Comparison of ENCODE assay signal across 18 cellular contexts in the genomic region with DNA sequence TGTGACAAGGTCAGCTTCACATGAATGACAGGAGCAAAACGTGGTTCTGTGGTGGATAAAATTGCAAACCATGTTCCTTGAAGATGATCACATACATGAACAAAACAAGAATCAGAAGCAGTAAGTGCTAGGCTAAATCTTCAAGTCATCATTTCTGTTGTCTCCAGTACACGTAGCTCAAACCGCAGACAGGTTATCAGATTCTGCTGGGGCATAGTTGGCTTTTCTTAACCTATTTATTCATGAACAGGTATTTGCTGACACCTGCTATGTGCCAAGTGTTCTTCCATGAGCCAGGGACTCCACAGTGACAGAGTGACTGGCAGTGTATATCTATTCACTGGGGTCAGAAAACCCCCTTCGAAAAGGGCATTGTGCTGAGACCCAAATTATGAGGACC. TPM values are rescaled to one million over a fixed set of nuclear protein-coding genes. Genes with fewer than 3 reads are reported as not detected.
DNase-seq lines count a peak whose midpoint lies in the region; ATAC-seq and TF ChIP-seq lines count a peak whose summit lies in the region.
"Had no signal": no experiment of that assay in that cellular context is flagged by ENCODE, and none has a peak within 500 bp of the region (broad histone marks: within the 10 kb centered on the region; RNA-seq: fewer than 3 reads in every experiment).

No MANE protein-coding gene starts in this region.

- peaks cover 10 to 17% of the 10 kb centered on the region in 2 donors for H3K36me3 Mint-ChIP-seq in CD4-positive, alpha-beta memory T cell
- peaks cover 7% of the 10 kb centered on the region for H3K36me3 Mint-ChIP-seq in mesothelial cell of epicardium
- H3K36me3 Mint-ChIP-seq in activated T-cell treated with anti-CD3 and anti-CD28 coated beads, Interleukin-2, amount 50 U/mL, for 4 hours (ENCODE audit: insufficient read depth): peaks cover 10% of the 10 kb centered on the region

- H3K4me1 Mint-ChIP-seq in CD4-positive, alpha-beta memory T cell: peaks cover 21 to 26% (median 25%) of the 10 kb centered on the region in 4 donors
- peaks cover 4% of the 10 kb centered on the region for H3K4me1 Mint-ChIP-seq in mesothelial cell of epicardium
- peaks cover 13% of the 10 kb centered on the region for H3K4me1 Mint-ChIP-seq in activated T-cell treated with anti-CD3 and anti-CD28 coated beads, Interleukin-2, amount 50 U/mL, for 4 hours (ENCODE audit: low read depth)

- intact Hi-C loops in CD4-positive, alpha-beta memory T cell (cut with micrococcal nuclease): no loop called here

- no peak overlapping the region for H3K4me3 ChIP-seq in CD4-positive, alpha-beta memory T cell (ENCODE audit: low read length in 2 of 2)
- peak overlapping the region; percentile 37 for H3K4me3 ChIP-seq in Jurkat, Clone E6-1 (ENCODE audit: low read length)
- H3K4me3 ChIP-seq: GM23248, Peyer's patch had no signal

- TF ChIP-seq CTCF in VCaP (conservative IDR thresholded peaks at IDR 0.05) (no peak), mesothelial cell of epicardium (IDR thresholded peaks at IDR 0.05; ENCODE audit: unreplicated experiment) (no peak)

- CTCF ChIA-PET in CD4-positive, alpha-beta memory T cell (lab: Charles Lee; ENCODE audit: partially characterized antibody): interaction anchor here (0.7 to 4.1 kb wide), 4 partner anchors 9 to 345 kb away, joined by 3 to 31 read pairs (median 12); no protein-coding TSS in a partner anchor

- no peak overlapping the region for H3K4me3 Mint-ChIP-seq in CD4-positive, alpha-beta memory T cell
- no peak overlapping the region for H3K4me3 Mint-ChIP-seq in mesothelial cell of epicardium
- no peak overlapping the region for H3K4me3 Mint-ChIP-seq in activated T-cell treated with anti-CD3 and anti-CD28 coated beads, Interleukin-2, amount 50 U/mL, for 4 hours

- no peaks in the 10 kb centered on the region for H3K9me3 Mint-ChIP-seq in CD4-positive, alpha-beta memory T cell
- H3K9me3 Mint-ChIP-seq in mesothelial cell of epicardium: peaks cover 2% of the 10 kb centered on the region
- H3K9me3 Mint-ChIP-seq in activated T-cell treated with anti-CD3 and anti-CD28 coated beads, Interleukin-2, amount 50 U/mL, for 4 hours: no peaks in the 10 kb centered on the region

- H3K27me3 ChIP-seq in CD4-positive, alpha-beta memory T cell (ENCODE audit: insufficient read depth, low read length): no peaks in the 10 kb centered on the region
- H3K27me3 ChIP-seq: Peyer's patch had no signal

- peak overlapping the region in 6 of 7 donors; percentile 23 to 84 (median 58) for H3K27ac Mint-ChIP-seq in CD4-positive, alpha-beta memory T cell
- no peak overlapping the region for H3K27ac Mint-ChIP-seq in mesothelial cell of epicardium

- ATAC-seq in left lobe of liver: peak; percentile 15
- no peak for ATAC-seq in GM19023 (IDR thresholded peaks at IDR 0.05; ENCODE audit: unreplicated experiment)
- no peak for ATAC-seq in activated T-cell treated with anti-CD3 and anti-CD28 coated beads, Interleukin-2, amount 50 U/mL, for 4 hours

- POLR2A ChIA-PET in CD4-positive, alpha-beta memory T cell (lab: Charles Lee; ENCODE audit: partially characterized antibody): interaction anchor here (0.8 to 1.2 kb wide), 2 partner anchors 16 to 21 kb away, joined by 3 to 5 read pairs; a partner anchor contains a TSS

- no peak overlapping the region for H3K27ac ChIP-seq in CD4-positive, alpha-beta memory T cell (ENCODE audit: low read depth, low read length)
- H3K27ac ChIP-seq in VCaP: peak overlapping the region; percentile 59
- H3K27ac ChIP-seq: GM23248 had no signal

- peak in 1 of 5 donors; percentile 44 for DNase-seq in CD4-positive, alpha-beta memory T cell
- DNase-seq in Jurkat, Clone E6-1 (ENCODE audit: low read depth, low spot score): peak; percentile 26
- no peak for DNase-seq in left lobe of liver (ENCODE audit: low spot score)
- DNase-seq in mesothelial cell of epicardium (ENCODE audit: low spot score in 2 of 2, unreplicated experiment in 2 of 2): no peak
- DNase-seq in activated T-cell treated with anti-CD3 and anti-CD28 coated beads, Interleukin-2, amount 50 U/mL, for 4 hours: no peak
- DNase-seq in NCI-H1092 (lab: John Stamatoyannopoulos, UW): no peak
- DNase-seq: ACHN, GM23248, Kasumi-1, MV-4-11, NCI-H1436, NCI-H2029 treated with DMSO at 0.1 percent for 48 hours, NCI-H510A, NCI-H82, Peyer's patch, SHP77 had no signal

- no peaks in the 10 kb centered on the region for H3K9me3 ChIP-seq in CD4-positive, alpha-beta memory T cell (ENCODE audit: control insufficient read depth in 1 of 2, low read length in 2 of 2)
- H3K9me3 ChIP-seq: Peyer's patch had no signal

- H3K27me3 Mint-ChIP-seq in CD4-positive, alpha-beta memory T cell: no peaks in the 10 kb centered on the region
- no peaks in the 10 kb centered on the region for H3K27me3 Mint-ChIP-seq in mesothelial cell of epicardium (ENCODE audit: low read depth)
- H3K27me3 Mint-ChIP-seq in activated T-cell treated with anti-CD3 and anti-CD28 coated beads, Interleukin-2, amount 50 U/mL, for 4 hours (ENCODE audit: low read depth): no peaks in the 10 kb centered on the region

- peaks cover 11% of the 10 kb centered on the region for H3K4me1 ChIP-seq in CD4-positive, alpha-beta memory T cell (ENCODE audit: insufficient read depth, low read length)

- H3K36me3 ChIP-seq in CD4-positive, alpha-beta memory T cell (ENCODE audit: insufficient read depth, low read length): no peaks in the 10 kb centered on the region

RNA-seq across cellular contexts. Expression of a gene that starts 20.8 kb away (rescaled TPM):
- 10 to 100 TPM; 25.4 to 27.4 TPM for total RNA-seq in CD4-positive, alpha-beta memory T cell
- 1 to 10 TPM; 5.5 to 6.6 TPM for polyA plus RNA-seq in CD4-positive, alpha-beta memory T cell
- 11.6 TPM for polyA plus RNA-seq in Jurkat, Clone E6-1 (2012; ENCODE audit: insufficient read depth, insufficient read length)
- 11.5 TPM for total RNA-seq in left lobe of liver
- 41.5 to 42.2 TPM (median 41.5 TPM) in 3 replicates for total RNA-seq in mesothelial cell of epicardium
- 10 to 100 TPM; 10.8 to 17.1 (median 16.0) TPM for total RNA-seq in activated T-cell treated with anti-CD3 and anti-CD28 coated beads, Interleukin-2, amount 50 U/mL, for 4 hours

RNA-seq across cellular contexts. Expression of a gene that starts 20.9 kb away (rescaled TPM):
- total RNA-seq in CD4-positive, alpha-beta memory T cell: 10 to 100 TPM; 39.0 to 45.5 TPM
- 10 to 100 TPM; 18.2 to 20.6 TPM for polyA plus RNA-seq in CD4-positive, alpha-beta memory T cell
- polyA plus RNA-seq in Jurkat, Clone E6-1 (2012; ENCODE audit: insufficient read depth, insufficient read length): 25.0 TPM
- total RNA-seq in left lobe of liver: 17.2 TPM
- 27.6 to 29.2 TPM (median 28.3 TPM) in 3 replicates for total RNA-seq in mesothelial cell of epicardium
- 10 to 100 TPM; 21.7 to 25.6 (median 24.3) TPM for total RNA-seq in activated T-cell treated with anti-CD3 and anti-CD28 coated beads, Interleukin-2, amount 50 U/mL, for 4 hours
